26 cellular contexts compared by ENCODE assay signal in the genomic region with DNA sequence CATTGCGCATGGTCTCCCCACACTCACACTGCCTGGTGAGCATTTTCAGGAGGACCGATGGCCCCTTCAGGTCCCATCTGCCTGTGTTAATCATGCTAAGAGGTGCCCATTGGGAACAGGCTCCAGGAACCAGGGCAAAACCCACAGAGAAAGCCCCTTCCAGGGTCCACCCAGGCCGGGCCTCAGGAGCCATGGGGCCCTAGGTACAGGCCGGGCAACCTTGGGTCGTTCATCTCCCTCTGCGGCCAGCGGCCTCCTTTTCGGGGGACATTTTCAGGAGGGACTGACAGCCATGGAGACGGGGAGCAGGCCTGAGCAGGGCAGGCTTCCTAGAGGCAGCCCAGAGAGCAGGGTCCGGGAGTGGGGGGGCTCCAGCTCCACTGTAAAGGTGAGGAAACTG.
"Had no signal": no experiment of that assay in that cellular context is flagged by ENCODE, and none has a peak within 500 bp of the region (broad histone marks: within the 10 kb centered on the region; RNA-seq: fewer than 3 reads in every experiment).

No MANE protein-coding gene starts in this region.

- H3K4me1 ChIP-seq: breast epithelium, esophagus squamous epithelium, heart right ventricle, left lung, thyroid gland, uterus had no signal

- H3K36me3 ChIP-seq: breast epithelium, esophagus squamous epithelium, heart right ventricle, left lung, neutrophil, thyroid gland, uterus had no signal

- ATAC-seq: activated CD4-positive, alpha-beta T cell treated with anti-CD3 and anti-CD28 coated beads for 36 hours; activated naive CD4-positive, alpha-beta T cell treated with anti-CD3 and anti-CD28 coated beads, Interleukin-2, amount 50 U/mL, for 72 hours; left lung; sciatic nerve; stimulated activated effector memory CD8-positive, alpha-beta T cell treated with anti-CD3 and anti-CD28 coated beads, Interleukin-12 subunit alpha, Interleukin-12 subunit beta, amount 100 ng/mL, for 72 hours had no signal

- H3K4me3 ChIP-seq: breast epithelium, esophagus squamous epithelium, heart right ventricle, left lung, lung, skin epidermis, thyroid gland, uterus had no signal

- H3K9me3 ChIP-seq: breast epithelium, esophagus squamous epithelium, heart right ventricle, left lung, neutrophil, thyroid gland, uterus had no signal

- H3K27ac ChIP-seq: breast epithelium, epithelial cell of prostate, esophagus squamous epithelium, heart right ventricle, left lung, neutrophil, skin epidermis, thyroid gland, uterus had no signal

- H3K27me3 ChIP-seq: left lung, thyroid gland, uterus had no signal

- DNase-seq: activated CD4-positive, alpha-beta T cell treated with anti-CD3 and anti-CD28 coated beads for 36 hours; activated CD4-positive, CD25-positive, alpha-beta regulatory T cell; activated CD8-positive, alpha-beta memory T cell treated with anti-CD3 and anti-CD28 coated beads, Interleukin-2, amount 50 U/mL, for 4 hours; activated naive CD4-positive, alpha-beta T cell; activated T-cell treated with anti-CD3 and anti-CD28 coated beads, Interleukin-2, amount 50 U/mL, for 24 hours; central memory CD4-positive, alpha-beta T cell; effector CD4-positive, alpha-beta T cell; esophagus squamous epithelium; foreskin melanocyte; heart right ventricle; kidney glomerular epithelial cell; left lung; stimulated activated CD4-positive, alpha-beta T cell treated with anti-CD3 and anti-CD28 coated beads, Interleukin-12 subunit alpha, Interleukin-12 subunit beta, amount 100 ng/mL, for 4 hours; stimulated activated CD4-positive, alpha-beta T cell treated with anti-CD3 and anti-CD28 coated beads, Interleukin-4, amount 100 ng/mL, for 1 hour; substantia nigra; T-helper 1 cell; thyroid gland; uterus had no signal
